Comparison of ENCODE assay signal across 1 cellular context in the genomic region with DNA sequence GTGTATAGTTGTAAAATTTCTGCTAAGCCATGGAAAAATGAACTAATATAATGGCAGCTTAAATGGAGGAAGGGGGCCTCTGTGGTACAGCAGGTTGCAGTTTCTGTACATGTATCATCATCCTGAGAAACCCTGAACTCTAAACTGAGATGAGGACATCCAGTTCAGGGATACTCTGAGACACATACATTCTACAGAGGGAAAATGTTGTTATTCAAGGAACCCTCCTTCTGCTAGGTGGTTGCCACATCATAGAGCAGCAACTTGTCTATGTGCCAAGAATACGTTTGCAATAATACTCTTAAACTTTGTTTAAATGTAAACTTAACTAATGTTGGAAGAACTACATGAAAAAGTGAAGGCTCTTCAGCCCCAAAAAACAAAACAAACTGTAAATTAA.
TF ChIP-seq lines count a peak whose summit lies in the region.

No MANE protein-coding gene starts in this region.

TF ChIP-seq in WTC11, 78 proteins besides CTCF, POLR2A, EP300 and RAD21 (continued from another document):
- TF ChIP-seq, protein P1, sequence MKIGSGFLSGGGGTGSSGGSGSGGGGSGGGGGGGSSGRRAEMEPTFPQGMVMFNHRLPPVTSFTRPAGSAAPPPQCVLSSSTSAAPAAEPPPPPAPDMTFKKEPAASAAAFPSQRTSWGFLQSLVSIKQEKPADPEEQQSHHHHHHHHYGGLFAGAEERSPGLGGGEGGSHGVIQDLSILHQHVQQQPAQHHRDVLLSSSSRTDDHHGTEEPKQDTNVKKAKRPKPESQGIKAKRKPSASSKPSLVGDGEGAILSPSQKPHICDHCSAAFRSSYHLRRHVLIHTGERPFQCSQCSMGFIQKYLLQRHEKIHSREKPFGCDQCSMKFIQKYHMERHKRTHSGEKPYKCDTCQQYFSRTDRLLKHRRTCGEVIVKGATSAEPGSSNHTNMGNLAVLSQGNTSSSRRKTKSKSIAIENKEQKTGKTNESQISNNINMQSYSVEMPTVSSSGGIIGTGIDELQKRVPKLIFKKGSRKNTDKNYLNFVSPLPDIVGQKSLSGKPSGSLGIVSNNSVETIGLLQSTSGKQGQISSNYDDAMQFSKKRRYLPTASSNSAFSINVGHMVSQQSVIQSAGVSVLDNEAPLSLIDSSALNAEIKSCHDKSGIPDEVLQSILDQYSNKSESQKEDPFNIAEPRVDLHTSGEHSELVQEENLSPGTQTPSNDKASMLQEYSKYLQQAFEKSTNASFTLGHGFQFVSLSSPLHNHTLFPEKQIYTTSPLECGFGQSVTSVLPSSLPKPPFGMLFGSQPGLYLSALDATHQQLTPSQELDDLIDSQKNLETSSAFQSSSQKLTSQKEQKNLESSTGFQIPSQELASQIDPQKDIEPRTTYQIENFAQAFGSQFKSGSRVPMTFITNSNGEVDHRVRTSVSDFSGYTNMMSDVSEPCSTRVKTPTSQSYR (CRISPR knock-in tag; IDR thresholded peaks at IDR 0.05) = no peak
- TF ChIP-seq, protein P2, sequence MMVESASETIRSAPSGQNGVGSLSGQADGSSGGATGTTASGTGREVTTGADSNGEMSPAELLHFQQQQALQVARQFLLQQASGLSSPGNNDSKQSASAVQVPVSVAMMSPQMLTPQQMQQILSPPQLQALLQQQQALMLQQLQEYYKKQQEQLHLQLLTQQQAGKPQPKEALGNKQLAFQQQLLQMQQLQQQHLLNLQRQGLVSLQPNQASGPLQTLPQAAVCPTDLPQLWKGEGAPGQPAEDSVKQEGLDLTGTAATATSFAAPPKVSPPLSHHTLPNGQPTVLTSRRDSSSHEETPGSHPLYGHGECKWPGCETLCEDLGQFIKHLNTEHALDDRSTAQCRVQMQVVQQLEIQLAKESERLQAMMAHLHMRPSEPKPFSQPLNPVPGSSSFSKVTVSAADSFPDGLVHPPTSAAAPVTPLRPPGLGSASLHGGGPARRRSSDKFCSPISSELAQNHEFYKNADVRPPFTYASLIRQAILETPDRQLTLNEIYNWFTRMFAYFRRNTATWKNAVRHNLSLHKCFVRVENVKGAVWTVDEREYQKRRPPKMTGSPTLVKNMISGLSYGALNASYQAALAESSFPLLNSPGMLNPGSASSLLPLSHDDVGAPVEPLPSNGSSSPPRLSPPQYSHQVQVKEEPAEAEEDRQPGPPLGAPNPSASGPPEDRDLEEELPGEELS (CRISPR knock-in tag; IDR thresholded peaks at IDR 0.05) = no peak
